In genomic region chr4:122687450-122688121, GRCh38 we compare ENCODE assay signal across 13 cellular contexts. TPM values are rescaled to one million over a fixed set of nuclear protein-coding genes. Genes with fewer than 3 reads are reported as not detected.
A peak's percentile ranks its signal among the peaks of the same experiment; 100 is the strongest.
DNase-seq lines count a peak whose midpoint lies in the region; ATAC-seq and TF ChIP-seq lines count a peak whose summit lies in the region.
"Had no signal": no experiment of that assay in that cellular context is flagged by ENCODE, and none has a peak within 500 bp of the region (broad histone marks: within the 10 kb centered on the region; RNA-seq: fewer than 3 reads in every experiment).

No MANE protein-coding gene starts in this region.

- POLR2A ChIA-PET in activated CD8-positive, alpha-beta T cell treated with anti-CD3 and anti-CD28 coated beads for 36 hours (lab: Charles Lee) = no interaction called here
- POLR2A ChIA-PET in activated CD8-positive, alpha-beta T cell treated with anti-CD3 and anti-CD28 coated beads, Interleukin-2, amount 10 ng/mL, durations not matched to agents 7 days and 5 days (lab: Charles Lee) = no interaction called here
- POLR2A ChIA-PET in T-cell (lab: Charles Lee) = interaction anchor here in 1 of 2 donors (0.6 kb wide), 1 partner anchor 180 kb away, joined by 3 read pairs; no protein-coding TSS in a partner anchor

- DNase-seq in activated CD8-positive, alpha-beta T cell treated with anti-CD3 and anti-CD28 coated beads for 36 hours = no peak
- DNase-seq in activated CD8-positive, alpha-beta T cell treated with anti-CD3 and anti-CD28 coated beads, Interleukin-2, amount 10 ng/mL, durations not matched to agents 7 days and 5 days = no peak
- no peak for DNase-seq in activated naive CD8-positive, alpha-beta T cell treated with anti-CD3 and anti-CD28 coated beads for 36 hours
- DNase-seq in putamen (ENCODE audit: low spot score) (peak; percentile 45), T-cell (no peak), mucosa of gallbladder (ENCODE audit: low spot score) (no peak), middle frontal gyrus (ENCODE audit: extremely low spot score, low spot score) (no peak)
- DNase-seq: activated CD4-positive, alpha-beta T cell treated with anti-CD3 and anti-CD28 coated beads, Interleukin-2, amount 50 U/mL, for 4 hours; cortex of kidney; naive thymus-derived CD4-positive, alpha-beta T cell; NCI-H2029 treated with DMSO at 0.1 percent for 48 hours; stimulated activated CD4-positive, alpha-beta T cell treated with anti-CD3 and anti-CD28 coated beads, Interleukin-4, amount 100 ng/mL, for 1 hour had no signal

- CTCF ChIA-PET in activated CD8-positive, alpha-beta T cell treated with anti-CD3 and anti-CD28 coated beads for 36 hours (lab: Charles Lee) = no interaction called here
- CTCF ChIA-PET in activated CD8-positive, alpha-beta T cell treated with anti-CD3 and anti-CD28 coated beads, Interleukin-2, amount 10 ng/mL, durations not matched to agents 7 days and 5 days (lab: Charles Lee) = interaction anchor here (0.5 to 1.1 kb wide), 2 partner anchors 23 to 85 kb away, joined by 3 to 5 read pairs; no protein-coding TSS in a partner anchor
- CTCF ChIA-PET in T-cell (lab: Charles Lee) = no interaction called here

- ATAC-seq in activated CD8-positive, alpha-beta T cell treated with anti-CD3 and anti-CD28 coated beads for 36 hours = peak; percentile 52
- ATAC-seq in activated CD8-positive, alpha-beta T cell treated with anti-CD3 and anti-CD28 coated beads, Interleukin-2, amount 10 ng/mL, durations not matched to agents 7 days and 5 days = no peak
- ATAC-seq in HG03432 (IDR thresholded peaks at IDR 0.05; ENCODE audit: unreplicated experiment) (peak; percentile 60), T-cell (replicated peaks in 1 of 4) (no peak)
- ATAC-seq: naive thymus-derived CD4-positive, alpha-beta T cell had no signal

- peaks cover 8% of the 10 kb centered on the region for H3K27me3 Mint-ChIP-seq in activated CD8-positive, alpha-beta T cell treated with anti-CD3 and anti-CD28 coated beads for 36 hours
- peaks cover 4% of the 10 kb centered on the region for H3K27me3 Mint-ChIP-seq in activated CD8-positive, alpha-beta T cell treated with anti-CD3 and anti-CD28 coated beads, Interleukin-2, amount 10 ng/mL, durations not matched to agents 7 days and 5 days (ENCODE audit: low read depth)
- H3K27me3 Mint-ChIP-seq in activated naive CD8-positive, alpha-beta T cell treated with anti-CD3 and anti-CD28 coated beads for 36 hours = peaks cover 4% of the 10 kb centered on the region
- peaks cover 0 to 4% of the 10 kb centered on the region in 2 donors for H3K27me3 Mint-ChIP-seq in T-cell

- peaks cover 7% of the 10 kb centered on the region for H3K9me3 Mint-ChIP-seq in activated CD8-positive, alpha-beta T cell treated with anti-CD3 and anti-CD28 coated beads for 36 hours
- H3K9me3 Mint-ChIP-seq in activated CD8-positive, alpha-beta T cell treated with anti-CD3 and anti-CD28 coated beads, Interleukin-2, amount 10 ng/mL, durations not matched to agents 7 days and 5 days (ENCODE audit: insufficient read depth) = peaks cover 17% of the 10 kb centered on the region
- H3K9me3 Mint-ChIP-seq in activated naive CD8-positive, alpha-beta T cell treated with anti-CD3 and anti-CD28 coated beads for 36 hours = peaks cover 10% of the 10 kb centered on the region
- peaks cover 0 to 9% (median 4%) of the 10 kb centered on the region in 3 donors for H3K9me3 Mint-ChIP-seq in T-cell

- no peaks in the 10 kb centered on the region for H3K36me3 Mint-ChIP-seq in activated CD8-positive, alpha-beta T cell treated with anti-CD3 and anti-CD28 coated beads for 36 hours (ENCODE audit: low read depth)
- H3K36me3 Mint-ChIP-seq in activated CD8-positive, alpha-beta T cell treated with anti-CD3 and anti-CD28 coated beads, Interleukin-2, amount 10 ng/mL, durations not matched to agents 7 days and 5 days (ENCODE audit: low read depth) = no peaks in the 10 kb centered on the region
- peaks cover 2% of the 10 kb centered on the region for H3K36me3 Mint-ChIP-seq in activated naive CD8-positive, alpha-beta T cell treated with anti-CD3 and anti-CD28 coated beads for 36 hours
- no peaks in the 10 kb centered on the region for H3K36me3 Mint-ChIP-seq in T-cell

- intact Hi-C loops in activated CD8-positive, alpha-beta T cell treated with anti-CD3 and anti-CD28 coated beads for 36 hours (cut with micrococcal nuclease) = no loop called here

- no peak for TF ChIP-seq CTCF in activated CD8-positive, alpha-beta T cell treated with anti-CD3 and anti-CD28 coated beads for 36 hours (IDR thresholded peaks at IDR 0.05)

- peaks cover 26% of the 10 kb centered on the region for H3K4me1 Mint-ChIP-seq in activated CD8-positive, alpha-beta T cell treated with anti-CD3 and anti-CD28 coated beads for 36 hours (ENCODE audit: low read depth)
- H3K4me1 Mint-ChIP-seq in activated CD8-positive, alpha-beta T cell treated with anti-CD3 and anti-CD28 coated beads, Interleukin-2, amount 10 ng/mL, durations not matched to agents 7 days and 5 days (ENCODE audit: low read depth) = peaks cover 37% of the 10 kb centered on the region
- peaks cover 21% of the 10 kb centered on the region for H3K4me1 Mint-ChIP-seq in activated naive CD8-positive, alpha-beta T cell treated with anti-CD3 and anti-CD28 coated beads for 36 hours
- H3K4me1 Mint-ChIP-seq in T-cell = peaks cover 4 to 21% (median 7%) of the 10 kb centered on the region in 3 donors

- peak overlapping the region; percentile 62 for H3K27ac Mint-ChIP-seq in activated CD8-positive, alpha-beta T cell treated with anti-CD3 and anti-CD28 coated beads for 36 hours
- no peak overlapping the region for H3K27ac Mint-ChIP-seq in activated CD8-positive, alpha-beta T cell treated with anti-CD3 and anti-CD28 coated beads, Interleukin-2, amount 10 ng/mL, durations not matched to agents 7 days and 5 days
- peak overlapping the region; percentile 72 for H3K27ac Mint-ChIP-seq in activated naive CD8-positive, alpha-beta T cell treated with anti-CD3 and anti-CD28 coated beads for 36 hours
- H3K27ac Mint-ChIP-seq in T-cell = no peak overlapping the region

- no peak overlapping the region for H3K4me3 Mint-ChIP-seq in activated CD8-positive, alpha-beta T cell treated with anti-CD3 and anti-CD28 coated beads for 36 hours
- no peak overlapping the region for H3K4me3 Mint-ChIP-seq in activated CD8-positive, alpha-beta T cell treated with anti-CD3 and anti-CD28 coated beads, Interleukin-2, amount 10 ng/mL, durations not matched to agents 7 days and 5 days
- H3K4me3 Mint-ChIP-seq in activated naive CD8-positive, alpha-beta T cell treated with anti-CD3 and anti-CD28 coated beads for 36 hours = no peak overlapping the region
- no peak overlapping the region for H3K4me3 Mint-ChIP-seq in T-cell

RNA-seq across cellular contexts. Expression of gene BBS12, which starts 44.9 kb away (rescaled TPM):
- total RNA-seq in activated CD8-positive, alpha-beta T cell treated with anti-CD3 and anti-CD28 coated beads for 36 hours = under 1 TPM; 0.74 to 0.89 TPM
- total RNA-seq in activated CD8-positive, alpha-beta T cell treated with anti-CD3 and anti-CD28 coated beads, Interleukin-2, amount 10 ng/mL, durations not matched to agents 7 days and 5 days = 1 to 10 TPM; 1.3 to 1.4 TPM
- 1 to 10 TPM in 1 of 2 experiments, under 1 TPM in 1; 0.72 to 1.2 TPM for total RNA-seq in activated naive CD8-positive, alpha-beta T cell treated with anti-CD3 and anti-CD28 coated beads for 36 hours
- total RNA-seq in T-cell = 1 to 10 TPM in 3 of 5 donors, under 1 TPM in 2; 0.43 to 4.6 (median 3.2) TPM
- 4.1 TPM for total RNA-seq in mucosa of gallbladder

Comparison
In these comparisons a context has a peak if more than half of its experiments do, and no peak if none do; other contexts are left out.
1. ATAC-seq: peak in activated CD8-positive, alpha-beta T cell treated with anti-CD3 and anti-CD28 coated beads for 36 hours (single experiment) and HG03432 (single experiment); none in activated CD8-positive, alpha-beta T cell treated with anti-CD3 and anti-CD28 coated beads, Interleukin-2, amount 10 ng/mL, durations not matched to agents 7 days and 5 days (single experiment) and T-cell (0 of 4).
2. H3K27ac Mint-ChIP-seq: peak in activated CD8-positive, alpha-beta T cell treated with anti-CD3 and anti-CD28 coated beads for 36 hours (single experiment) and activated naive CD8-positive, alpha-beta T cell treated with anti-CD3 and anti-CD28 coated beads for 36 hours (single experiment); none in activated CD8-positive, alpha-beta T cell treated with anti-CD3 and anti-CD28 coated beads, Interleukin-2, amount 10 ng/mL, durations not matched to agents 7 days and 5 days (single experiment) and T-cell (0 of 2).